ENCODE assay signal across 8 cellular contexts in genomic region chr4:22389240-22389871, GRCh38.
A peak's percentile ranks its signal among the peaks of the same experiment; 100 is the strongest.
DNase-seq lines count a peak whose midpoint lies in the region; ATAC-seq, FAIRE-seq and TF ChIP-seq lines count a peak whose summit lies in the region.

No MANE protein-coding gene starts in this region.

- no peaks in the 10 kb centered on the region for H3K36me3 ChIP-seq in OCI-LY7 (ENCODE audit: insufficient read depth, low read length)
- H3K36me3 ChIP-seq in GM12878 (ENCODE audit: control insufficient read depth in 2 of 2, insufficient read depth in 2 of 2, low read length in 1 of 2): no peaks in the 10 kb centered on the region

- TF ChIP-seq POLR2A in GM12878 (IDR thresholded peaks at IDR 0.05; ENCODE audit: low read depth, low read length): no peak

- DNase-seq in COLO829 (ENCODE audit: low spot score): peak; percentile 16
- DNase-seq in GM19239 (ENCODE audit: insufficient read length, low spot score): peak; percentile 0
- peak; percentile 21 to 46 for DNase-seq in HL-60 (ENCODE audit: low read depth in 1 of 2, low spot score in 1 of 2)
- peak; percentile 51 for DNase-seq in OCI-LY7 (ENCODE audit: low spot score)
- DNase-seq in GM12878 (ENCODE audit: low read depth, low spot score): no peak
- DNase-seq in iPS DF 4.7 (ENCODE audit: extremely low read depth, low spot score): peak; percentile 30
- peak; percentile 40 for DNase-seq in smooth muscle cell of the brain vasculature (ENCODE audit: low read depth, low spot score)
- no peak for DNase-seq in T-helper 9 cell

- TF ChIP-seq RAD21 in GM12878 (IDR thresholded peaks at IDR 0.05; ENCODE audit: insufficient read depth, low read depth, low read length): peak; percentile 82

- POLR2A ChIA-PET in OCI-LY7 (lab: Charles Lee): no interaction called here
- POLR2A ChIA-PET in GM12878 (lab: Charles Lee): interaction anchor here (1.1 kb wide), 2 partner anchors 82 to 600 kb away, joined by 3 to 4 read pairs; no protein-coding TSS in a partner anchor

- FAIRE-seq in GM19239 (lab: Jason Lieb, UNC) (peak; percentile 54), GM12878 (lab: Jason Lieb, UNC) (peak; percentile 65)

- 0% methylated on average over 3 of the region's 3 CpGs for WGBS in GM12878 (ENCODE audit: insufficient coverage, insufficient replicate concordance, low lambda C conversion rate, missing lambda C conversion rate)

- H3K4me3 ChIP-seq in HL-60 (replicated peaks; ENCODE audit: insufficient read depth, low read length) (no peak overlapping the region), OCI-LY7 (ENCODE audit: low read depth, low read length, poor library complexity, severe bottlenecking) (no peak overlapping the region), GM12878 (no peak overlapping the region)

- H3K79me2 ChIP-seq in OCI-LY7 (ENCODE audit: insufficient read depth, low read depth, low read length): no peaks in the 10 kb centered on the region
- H3K79me2 ChIP-seq in GM12878 (ENCODE audit: control insufficient read depth, insufficient read depth, low read length): no peaks in the 10 kb centered on the region

- SMC1A ChIA-PET in GM12878 (lab: Charles Lee; ENCODE audit: uncharacterized antibody, unreplicated experiment): interaction anchor here (0.6 to 4.5 kb wide), 31 partner anchors 12 to 637 kb away, joined by 3 to 72 read pairs (median 3); no protein-coding TSS in a partner anchor

- H3K9ac ChIP-seq in GM12878 (ENCODE audit: control insufficient read depth, insufficient read depth, low read length): no peak overlapping the region

- RAD21 ChIA-PET in GM12878 (lab: Charles Lee; ENCODE audit: unreplicated experiment): interaction anchor here (0.7 to 4.9 kb wide), 15 partner anchors 13 to 746 kb away, joined by 3 to 67 read pairs (median 3); no protein-coding TSS in a partner anchor

- no peaks in the 10 kb centered on the region for H3K9me3 ChIP-seq in OCI-LY7 (ENCODE audit: low read length)
- H3K9me3 ChIP-seq in GM12878 (replicated peaks; ENCODE audit: control insufficient read depth, insufficient read depth, low read length): no peaks in the 10 kb centered on the region

- no TSS peak for BruUV-seq in OCI-LY7 (replicated peaks; lab: Mats Ljungman, UMichigan)
- no TSS peak for BruUV-seq in GM12878 (replicated peaks; lab: Mats Ljungman, UMichigan)

- H3K27ac ChIP-seq in HL-60 (replicated peaks): no peak overlapping the region
- no peak overlapping the region for H3K27ac ChIP-seq in OCI-LY7 (ENCODE audit: low read depth, low read length, poor library complexity, severe bottlenecking)
- no peak overlapping the region for H3K27ac ChIP-seq in GM12878 (ENCODE audit: control insufficient read depth, insufficient read depth)

- peak; percentile 92 for ATAC-seq in GM12878

- H2AFZ ChIP-seq in OCI-LY7 (ENCODE audit: low read length) (no peak overlapping the region), GM12878 (ENCODE audit: control insufficient read depth, low read depth, low read length) (no peak overlapping the region)

- H3K4me1 ChIP-seq in OCI-LY7 (ENCODE audit: insufficient read depth, low read length, poor library complexity, severe bottlenecking): no peaks in the 10 kb centered on the region
- H3K4me1 ChIP-seq in GM12878 (ENCODE audit: control insufficient read depth, insufficient read depth, low read length): no peaks in the 10 kb centered on the region

- in situ Hi-C loops in GM12878 (cut with MboI): loop anchor here (5.0 kb wide), 1 partner anchor 602 kb away; no protein-coding TSS in a partner anchor

- CTCF ChIA-PET in OCI-LY7 (lab: Charles Lee; ENCODE audit: unreplicated experiment): interaction anchor here (1.4 kb wide), 1 partner anchor 600 kb away, joined by 3 read pairs; no protein-coding TSS in a partner anchor
- CTCF ChIA-PET in GM12878 (lab: Yijun Ruan, JAX): interaction anchor here (0.5 to 7.7 kb wide), 49 partner anchors 8 to 606 kb away, joined by 3 to 139 read pairs (median 4); partner anchors contain the start of gene GBA3

- intact Hi-C loops in OCI-LY7 (cut with micrococcal nuclease; ENCODE audit: unreplicated experiment) (loop anchor here (1.0 kb wide), 1 partner anchor 600 kb away; no protein-coding TSS in a partner anchor), GM12878 (cut with micrococcal nuclease; ENCODE audit: unreplicated experiment) (loop anchor here (1.0 to 2.0 kb wide), 3 partner anchors 151 to 600 kb away; no protein-coding TSS in a partner anchor)

- no peaks in the 10 kb centered on the region for H4K20me1 ChIP-seq in OCI-LY7 (ENCODE audit: insufficient read depth, low read length)
- no peaks in the 10 kb centered on the region for H4K20me1 ChIP-seq in GM12878 (ENCODE audit: control insufficient read depth, insufficient read depth)

- H3K27me3 ChIP-seq in HL-60 (ENCODE audit: insufficient read depth, poor library complexity, severe bottlenecking) (no peaks in the 10 kb centered on the region), GM12878 (replicated peaks in 1 of 2; ENCODE audit: control insufficient read depth in 2 of 2, insufficient read depth in 2 of 2, low read length in 1 of 2) (no peaks in the 10 kb centered on the region)

- no peaks in the 10 kb centered on the region for H3K9me2 ChIP-seq in OCI-LY7 (ENCODE audit: insufficient read depth, low read length)

- TF ChIP-seq CTCF in HL-60 (IDR thresholded peaks at IDR 0.05; ENCODE audit: insufficient read depth, low read length): peak; percentile 58
- TF ChIP-seq CTCF in OCI-LY7 (conservative IDR thresholded peaks at IDR 0.05; ENCODE audit: low read length): peak; percentile 88
- TF ChIP-seq CTCF in GM12878 (IDR thresholded peaks at IDR 0.05 in 2 of 3, conservative IDR thresholded peaks at IDR 0.05 in 1 of 3; ENCODE audit: control insufficient read depth in 2 of 3, extremely low read depth in 1 of 3, insufficient read depth in 1 of 3, low read depth in 3 of 3, low read length in 3 of 3): peak; percentile 67 to 71 (median 70)

- H3K4me2 ChIP-seq in OCI-LY7 (ENCODE audit: low read length) (no peak overlapping the region), GM12878 (ENCODE audit: control insufficient read depth, insufficient read depth) (no peak overlapping the region)

- TF ChIP-seq EP300 in GM12878 (IDR thresholded peaks at IDR 0.05; ENCODE audit: borderline replicate concordance in 1 of 2, control insufficient read depth in 1 of 2, low read depth in 2 of 2, low read length in 2 of 2): no peak

TF ChIP-seq in GM12878, 131 proteins besides CTCF, POLR2A, EP300 and RAD21:
- TF ChIP-seq HDGF (IDR thresholded peaks at IDR 0.05) (no peak), ESRRA (IDR thresholded peaks at IDR 0.05; ENCODE audit: low read length) (no peak), BMI1 (IDR thresholded peaks at IDR 0.05; ENCODE audit: borderline replicate concordance) (no peak), ZNF384 (IDR thresholded peaks at IDR 0.05; ENCODE audit: borderline replicate concordance, low read depth, low read length) (peak; percentile 93), ZNF274 (IDR thresholded peaks at IDR 0.05; ENCODE audit: insufficient read depth, insufficient read length) (no peak), BACH1 (IDR thresholded peaks at IDR 0.05; ENCODE audit: borderline replicate concordance) (no peak), CEBPB (IDR thresholded peaks at IDR 0.05; ENCODE audit: borderline replicate concordance in 1 of 2, low read depth in 2 of 2, low read length in 2 of 2) (no peak), SMC3 (IDR thresholded peaks at IDR 0.05; ENCODE audit: borderline replicate concordance, low read length) (peak; percentile 83), NBN (IDR thresholded peaks at IDR 0.05) (no peak), RAD51 (IDR thresholded peaks at IDR 0.05) (no peak), MYC (IDR thresholded peaks at IDR 0.05; ENCODE audit: insufficient read depth, insufficient read length, insufficient replicate concordance, low read length, severe bottlenecking) (no peak)

Comparison
In these comparisons a context has a peak if more than half of its experiments do, and no peak if none do; other contexts are left out.
1. DNase-seq: peak in COLO829 (single experiment), GM19239 (single experiment), HL-60 (2 of 2), OCI-LY7 (single experiment), iPS DF 4.7 (single experiment) and smooth muscle cell of the brain vasculature (single experiment); none in GM12878 (single experiment) and T-helper 9 cell (single experiment).
2. Peak in every context shown above with its lines, with median percentiles within 50 percentile points of each other: CTCF ChIP-seq.